Comparison of ENCODE assay signal across 16 cellular contexts in the genomic region with DNA sequence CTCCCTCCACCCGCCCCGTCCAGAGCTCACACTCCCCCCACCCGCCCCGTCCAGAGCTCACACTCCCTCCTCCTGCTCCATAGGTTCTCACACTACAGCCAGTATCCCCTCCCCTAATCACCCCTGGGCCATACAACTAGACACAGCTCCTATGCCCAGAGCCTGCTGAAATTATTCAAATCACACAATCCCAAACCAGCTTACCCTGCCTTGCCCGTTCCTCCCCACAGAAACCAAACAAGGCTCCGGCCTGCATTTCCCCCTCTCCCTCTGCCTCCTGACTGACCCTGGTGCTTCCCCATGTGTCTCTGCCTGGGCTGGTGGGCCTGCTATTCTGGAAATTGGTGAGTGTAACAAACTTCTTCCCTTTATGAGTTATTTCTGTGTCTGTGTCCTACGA. TPM values are rescaled to one million over a fixed set of nuclear protein-coding genes. Genes with fewer than 3 reads are reported as not detected.
A peak's percentile ranks its signal among the peaks of the same experiment; 100 is the strongest.
DNase-seq lines count a peak whose midpoint lies in the region; ATAC-seq and TF ChIP-seq lines count a peak whose summit lies in the region.
"Had no signal": no experiment of that assay in that cellular context is flagged by ENCODE, and none has a peak within 500 bp of the region (broad histone marks: within the 10 kb centered on the region; RNA-seq: fewer than 3 reads in every experiment).

No MANE protein-coding gene starts in this region.

- H3K4ac ChIP-seq in mesenchymal stem cell (ENCODE audit: low read depth in 1 of 2, low read length in 2 of 2): no peak overlapping the region

- no peaks in the 10 kb centered on the region for H3K27me3 Mint-ChIP-seq in neural crest cell (ENCODE audit: low read depth)

- TF ChIP-seq CTCF in RWPE2 (IDR thresholded peaks at IDR 0.05; ENCODE audit: poor library complexity, severe bottlenecking): no peak
- no peak for TF ChIP-seq CTCF in neural crest cell (conservative IDR thresholded peaks at IDR 0.05)
- TF ChIP-seq CTCF in OCI-LY7 (conservative IDR thresholded peaks at IDR 0.05; ENCODE audit: low read length): no peak

- intact Hi-C loops in right cardiac atrium (cut with DNase I) (loop anchor here in 1 of 4 donors (10.0 kb wide), 1 partner anchor 213 kb away; a partner anchor contains a TSS), cardiac septum (cut with DNase I) (no loop called here), OCI-LY7 (cut with micrococcal nuclease; ENCODE audit: unreplicated experiment) (no loop called here)

- no peak overlapping the region for H2BK12ac ChIP-seq in mesenchymal stem cell (ENCODE audit: low read length in 2 of 2)

- no peak overlapping the region for H2BK5ac ChIP-seq in mesenchymal stem cell (ENCODE audit: low read depth, low read length, poor library complexity, severe bottlenecking)

- H3K79me1 ChIP-seq in mesenchymal stem cell (replicated peaks; ENCODE audit: low read length, poor library complexity, severe bottlenecking): peaks cover 5% of the 10 kb centered on the region

- POLR2A ChIA-PET in OCI-LY7 (lab: Charles Lee): no interaction called here

- H3K27ac Mint-ChIP-seq in neural crest cell (ENCODE audit: unreplicated experiment): peak overlapping the region; percentile 57
- H3K27ac Mint-ChIP-seq: B cell, GM23338 had no signal

- no TSS peak for BruUV-seq in OCI-LY7 (replicated peaks; lab: Mats Ljungman, UMichigan)

- H3K9me2 ChIP-seq in OCI-LY7 (ENCODE audit: insufficient read depth, low read length): no peaks in the 10 kb centered on the region

- no peak overlapping the region for H3K14ac ChIP-seq in mesenchymal stem cell (ENCODE audit: low read length in 2 of 2)

- H3K27me3 ChIP-seq in right cardiac atrium (ENCODE audit: control insufficient read depth, insufficient read depth) (no peaks in the 10 kb centered on the region), RWPE2 (ENCODE audit: insufficient read depth, poor library complexity, severe bottlenecking) (peaks cover 5% of the 10 kb centered on the region), mesenchymal stem cell (ENCODE audit: control insufficient read depth in 1 of 2, insufficient read depth in 1 of 2, low read length in 2 of 2) (peaks cover 0 to 7% of the 10 kb centered on the region in 2 experiments)

- H2BK120ac ChIP-seq in mesenchymal stem cell (ENCODE audit: low read depth, low read length): no peak overlapping the region

- no peak overlapping the region for H3K27ac ChIP-seq in right cardiac atrium (ENCODE audit: low read length)
- no peak overlapping the region for H3K27ac ChIP-seq in RWPE2 (ENCODE audit: poor library complexity, severe bottlenecking)
- H3K27ac ChIP-seq in OCI-LY7 (ENCODE audit: low read depth, low read length, poor library complexity, severe bottlenecking): no peak overlapping the region
- H3K27ac ChIP-seq in mesenchymal stem cell (ENCODE audit: low read length, poor library complexity, severe bottlenecking): no peak overlapping the region

- H3K23ac ChIP-seq in mesenchymal stem cell (ENCODE audit: low read length in 2 of 2): no peak overlapping the region

- no peak overlapping the region for H4K91ac ChIP-seq in mesenchymal stem cell (ENCODE audit: low read length)

- ATAC-seq in right cardiac atrium (no peak), RWPE2 (ENCODE audit: low read depth) (no peak)
- ATAC-seq: GM12878, GM23338, HepG2 had no signal

- H3K4me2 ChIP-seq in OCI-LY7 (ENCODE audit: low read length) (no peak overlapping the region), mesenchymal stem cell (ENCODE audit: low read length, poor library complexity, severe bottlenecking) (no peak overlapping the region)
- H3K4me2 ChIP-seq: GM23338 had no signal

- H2BK15ac ChIP-seq in mesenchymal stem cell (ENCODE audit: low read depth, poor library complexity, severe bottlenecking): no peak overlapping the region

- peaks cover 12% of the 10 kb centered on the region for H3K4me1 Mint-ChIP-seq in neural crest cell
- H3K4me1 Mint-ChIP-seq: B cell had no signal

- H3K79me2 ChIP-seq in OCI-LY7 (ENCODE audit: insufficient read depth, low read depth, low read length): no peaks in the 10 kb centered on the region

- WGBS in right cardiac atrium: 90% methylated on average over 7 of the region's 7 CpGs
- WGBS in mesenchymal stem cell: 83% methylated on average over 7 of the region's 7 CpGs

- peaks cover 3% of the 10 kb centered on the region for H3K9me3 Mint-ChIP-seq in neural crest cell
- H3K9me3 Mint-ChIP-seq: CD4-positive, alpha-beta memory T cell; GM23338; H9 had no signal

- DNase-seq in right cardiac atrium (peak in 2 of 3 donors; percentile 5 to 15), cardiac septum (ENCODE audit: low spot score) (no peak), RWPE2 (ENCODE audit: low spot score) (peak; percentile 57), neural crest cell (ENCODE audit: low read depth, low spot score) (no peak), OCI-LY7 (ENCODE audit: low spot score) (no peak), NCI-H446 treated with DMSO at 0.1 percent for 48 hours (lab: John Stamatoyannopoulos, UW) (no peak), mesenchymal stem cell (no peak)
- DNase-seq: ACHN; C1 segment of cervical spinal cord; CD4-positive, alpha-beta memory T cell; DMS79; H9 had no signal

- no peak overlapping the region for H3K4me3 Mint-ChIP-seq in neural crest cell
- H3K4me3 Mint-ChIP-seq: B cell; CD4-positive, alpha-beta memory T cell; GM23338 had no signal

- H4K8ac ChIP-seq in mesenchymal stem cell (ENCODE audit: low read length): no peak overlapping the region

- no peaks in the 10 kb centered on the region for H3K36me3 ChIP-seq in RWPE2 (ENCODE audit: low read depth)
- no peaks in the 10 kb centered on the region for H3K36me3 ChIP-seq in OCI-LY7 (ENCODE audit: insufficient read depth, low read length)
- H3K36me3 ChIP-seq in mesenchymal stem cell (ENCODE audit: control insufficient read depth in 1 of 2, insufficient read depth in 2 of 2, low read depth in 1 of 2, low read length in 2 of 2): peaks cover 0 to 17% of the 10 kb centered on the region in 2 experiments

- no peak overlapping the region for H2AK5ac ChIP-seq in mesenchymal stem cell (ENCODE audit: low read length, severe bottlenecking)

- no peaks in the 10 kb centered on the region for H4K20me1 ChIP-seq in OCI-LY7 (ENCODE audit: insufficient read depth, low read length)

- no peak overlapping the region for H3K9ac ChIP-seq in mesenchymal stem cell (ENCODE audit: low read length)

- no peaks in the 10 kb centered on the region for H3K4me1 ChIP-seq in right cardiac atrium (ENCODE audit: control insufficient read depth, insufficient read depth, low read length)
- H3K4me1 ChIP-seq in RWPE2 (ENCODE audit: insufficient read depth, poor library complexity, severe bottlenecking): no peaks in the 10 kb centered on the region
- no peaks in the 10 kb centered on the region for H3K4me1 ChIP-seq in OCI-LY7 (ENCODE audit: insufficient read depth, low read length, poor library complexity, severe bottlenecking)
- H3K4me1 ChIP-seq in mesenchymal stem cell (ENCODE audit: control insufficient read depth, insufficient read depth, low read depth, low read length): no peaks in the 10 kb centered on the region

- H2AFZ ChIP-seq in OCI-LY7 (ENCODE audit: low read length) (no peak overlapping the region), mesenchymal stem cell (ENCODE audit: low read depth, low read length) (no peak overlapping the region)
- H2AFZ ChIP-seq: GM23338 had no signal

- H3K36me3 Mint-ChIP-seq in neural crest cell (ENCODE audit: low read depth): peaks cover 4% of the 10 kb centered on the region
- H3K36me3 Mint-ChIP-seq: CD4-positive, alpha-beta memory T cell had no signal

- CTCF ChIA-PET in OCI-LY7 (lab: Charles Lee; ENCODE audit: unreplicated experiment): no interaction called here

- H3K4me3 ChIP-seq in right cardiac atrium (ENCODE audit: low read length) (no peak overlapping the region), RWPE2 (ENCODE audit: severe bottlenecking) (no peak overlapping the region), OCI-LY7 (ENCODE audit: low read depth, low read length, poor library complexity, severe bottlenecking) (no peak overlapping the region), mesenchymal stem cell (ENCODE audit: insufficient read depth in 1 of 2, low read depth in 1 of 2, low read length in 2 of 2) (no peak overlapping the region)
- H3K4me3 ChIP-seq: GM12878, GM23338 had no signal

- no peak overlapping the region for H3K18ac ChIP-seq in mesenchymal stem cell (ENCODE audit: low read depth in 1 of 2, low read length in 2 of 2)

- H3K9me3 ChIP-seq in right cardiac atrium (ENCODE audit: control insufficient read depth, low read length) (no peaks in the 10 kb centered on the region), RWPE2 (ENCODE audit: severe bottlenecking) (no peaks in the 10 kb centered on the region), OCI-LY7 (ENCODE audit: low read length) (no peaks in the 10 kb centered on the region), mesenchymal stem cell (ENCODE audit: control insufficient read depth, low read length) (no peaks in the 10 kb centered on the region)

RNA-seq across cellular contexts. Expression of a gene that starts 18.6 kb away (rescaled TPM):
- total RNA-seq in right cardiac atrium (10 to 100 TPM; 42.7 to 69.1 (median 50.1) TPM), cardiac septum (67.8 TPM), neural crest cell (73.3 and 79.1 TPM in 2 replicates), OCI-LY7 (2022) (110 and 113 TPM in 2 replicates)
- polyA plus RNA-seq in right cardiac atrium: 39.2 TPM
- 69.8 and 77.9 TPM in 2 replicates for total RNA-seq in OCI-LY7 (2014; rRNA removed; shearing (Covaris generic))
- polyA plus RNA-seq in mesenchymal stem cell (2013, experiment 1 of 2): 85.3 TPM
- polyA plus RNA-seq in mesenchymal stem cell (2013, experiment 2 of 2): 84.2 TPM

RNA-seq across cellular contexts. Expression of a gene that starts 21.7 kb away (rescaled TPM):
- total RNA-seq in right cardiac atrium (1 to 10 TPM; 2.1 to 2.9 (median 2.7) TPM), cardiac septum (5.0 TPM), neural crest cell (16.5 and 17.6 TPM in 2 replicates), OCI-LY7 (2022) (67.9 and 75.6 TPM in 2 replicates)
- 2.7 TPM for polyA plus RNA-seq in right cardiac atrium
- total RNA-seq in OCI-LY7 (2014; rRNA removed; shearing (Covaris generic)): 66.3 and 76.4 TPM in 2 replicates
- 1.8 TPM for polyA plus RNA-seq in mesenchymal stem cell (2013, experiment 1 of 2)
- polyA plus RNA-seq in mesenchymal stem cell (2013, experiment 2 of 2): 1.9 TPM

RNA-seq across cellular contexts. Expression of a gene that starts 50.3 kb away (rescaled TPM):
- total RNA-seq in right cardiac atrium: 10 to 100 TPM; 14.5 to 19.6 (median 16.8) TPM
- 29.5 TPM for polyA plus RNA-seq in right cardiac atrium
- total RNA-seq in cardiac septum: 16.7 TPM
- 31.3 and 32.1 TPM in 2 replicates for total RNA-seq in neural crest cell
- total RNA-seq in OCI-LY7 (2014; rRNA removed; shearing (Covaris generic)): 43.1 and 43.9 TPM in 2 replicates
- 50.8 and 55.4 TPM in 2 replicates for total RNA-seq in OCI-LY7 (2022)
- polyA plus RNA-seq in mesenchymal stem cell (2013, experiment 1 of 2): 11.5 TPM
- polyA plus RNA-seq in mesenchymal stem cell (2013, experiment 2 of 2): 11.8 TPM

RNA-seq across cellular contexts. Expression of a gene that starts 50.4 kb away (rescaled TPM):
- total RNA-seq in right cardiac atrium (10 to 100 TPM; 40.1 to 49.7 (median 44.3) TPM), cardiac septum (40.3 TPM), neural crest cell (41.0 and 42.1 TPM in 2 replicates), OCI-LY7 (2022) (82.1 and 85.6 TPM in 2 replicates)
- polyA plus RNA-seq in right cardiac atrium: 38.7 TPM
- total RNA-seq in OCI-LY7 (2014; rRNA removed; shearing (Covaris generic)): 47.9 and 53.3 TPM in 2 replicates
- 13.5 TPM for polyA plus RNA-seq in mesenchymal stem cell (2013, experiment 1 of 2)
- 14.0 TPM for polyA plus RNA-seq in mesenchymal stem cell (2013, experiment 2 of 2)

Comparison
In these comparisons a context has a peak if more than half of its experiments do, and no peak if none do; other contexts are left out.
1. DNase-seq: peak in right cardiac atrium (2 of 3) and RWPE2 (single experiment); none in cardiac septum (single experiment), neural crest cell (single experiment), OCI-LY7 (single experiment), NCI-H446 treated with DMSO at 0.1 percent for 48 hours (single experiment) and mesenchymal stem cell (single experiment).